ENCODE assay signal across 8 cellular contexts in the genomic region with DNA sequence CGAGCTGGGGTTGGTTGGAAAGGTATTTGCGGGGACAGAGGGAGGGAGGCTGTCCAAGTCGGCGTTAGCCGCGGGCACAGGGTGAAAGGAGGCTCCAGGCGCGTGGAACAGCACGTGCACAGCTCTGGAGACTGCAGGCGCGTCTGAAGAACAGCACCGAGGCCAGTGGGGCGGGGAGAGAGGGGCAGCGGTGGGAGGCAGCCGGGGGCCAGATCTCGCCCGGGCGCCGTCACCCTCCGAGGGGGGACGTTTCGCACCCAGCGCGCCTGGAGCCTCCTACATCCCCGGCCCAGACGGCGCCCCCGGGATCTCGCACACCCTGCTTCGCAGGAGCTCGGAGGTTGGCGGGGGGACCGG.
A peak's percentile ranks its signal among the peaks of the same experiment; 100 is the strongest.
DNase-seq lines count a peak whose midpoint lies in the region; ATAC-seq and TF ChIP-seq lines count a peak whose summit lies in the region.

No MANE protein-coding gene starts in this region.

- H3K4me2 ChIP-seq in BLaER1: peak overlapping the region; percentile 99

- H3K27me3 ChIP-seq in BLaER1: no peaks in the 10 kb centered on the region
- no peaks in the 10 kb centered on the region for H3K27me3 ChIP-seq in adrenal gland

- DNase-seq in adrenal gland (no peak), NCI-H2171 (lab: John Stamatoyannopoulos, UW) (no peak)

- H3K4me1 ChIP-seq in BLaER1 (peaks cover 82% of the 10 kb centered on the region), adrenal gland (replicated peaks in 1 of 2) (peaks cover 14 to 41% of the 10 kb centered on the region in 2 donors), mesodermal cell (ENCODE audit: control insufficient read depth, insufficient read depth, low read length, poor library complexity, severe bottlenecking) (peaks cover 9% of the 10 kb centered on the region)

- intact Hi-C loops in adrenal gland (cut with DNase I): no loop called here

- H4K20me1 ChIP-seq in BLaER1: no peaks in the 10 kb centered on the region

- H3K9me3 ChIP-seq in BLaER1: no peaks in the 10 kb centered on the region
- no peaks in the 10 kb centered on the region for H3K9me3 ChIP-seq in adrenal gland (replicated peaks in 1 of 3)
- H3K9me3 ChIP-seq in mesodermal cell (ENCODE audit: control insufficient read depth, low read length): no peaks in the 10 kb centered on the region

- H3K4me3 ChIP-seq in BLaER1 (peak overlapping the region; percentile 79), adrenal gland (peak overlapping the region in 3 of 4 donors; percentile 25 to 72 (median 30)), mesodermal cell (ENCODE audit: extremely low read depth, insufficient read depth, low read length, poor library complexity, severe bottlenecking) (peak overlapping the region; percentile 39)

- peak; percentile 2 for ATAC-seq in HG02678 (IDR thresholded peaks at IDR 0.05; ENCODE audit: unreplicated experiment)
- no peak for ATAC-seq in HG03135 (IDR thresholded peaks at IDR 0.05; ENCODE audit: unreplicated experiment)
- ATAC-seq in GM18511 (IDR thresholded peaks at IDR 0.05; ENCODE audit: unreplicated experiment): no peak
- no peak for ATAC-seq in HG03095 (IDR thresholded peaks at IDR 0.05; ENCODE audit: unreplicated experiment)

- H3K27ac ChIP-seq in BLaER1 (peak overlapping the region; percentile 91), adrenal gland (peak overlapping the region in 3 of 5 donors; percentile 41 to 63 (median 62)), mesodermal cell (ENCODE audit: low read depth, low read length, severe bottlenecking) (no peak overlapping the region)

- 0 to 1% (median 0%) methylated on average over 7 to 33 of the region's 33 CpGs for WGBS in adrenal gland, 4 donors
- WGBS in mesodermal cell (ENCODE audit: insufficient coverage in 2 of 2), 2 experiments: 1% methylated on average over 22 to 29 of the region's 33 CpGs

- H3K36me3 ChIP-seq in BLaER1 (no peaks in the 10 kb centered on the region), adrenal gland (replicated peaks in 1 of 2) (no peaks in the 10 kb centered on the region), mesodermal cell (ENCODE audit: control insufficient read depth, insufficient read depth, low read length) (no peaks in the 10 kb centered on the region)

- TF ChIP-seq CTCF in adrenal gland (IDR thresholded peaks at IDR 0.05): peak in 3 of 6 experiments; percentile 12 to 38 (median 30)

- H3K9ac ChIP-seq in BLaER1: peak overlapping the region; percentile 86

- peak in 1 of 2 donors; percentile 82 for TF ChIP-seq POLR2A in adrenal gland (IDR thresholded peaks at IDR 0.05)
